In the genomic region with DNA sequence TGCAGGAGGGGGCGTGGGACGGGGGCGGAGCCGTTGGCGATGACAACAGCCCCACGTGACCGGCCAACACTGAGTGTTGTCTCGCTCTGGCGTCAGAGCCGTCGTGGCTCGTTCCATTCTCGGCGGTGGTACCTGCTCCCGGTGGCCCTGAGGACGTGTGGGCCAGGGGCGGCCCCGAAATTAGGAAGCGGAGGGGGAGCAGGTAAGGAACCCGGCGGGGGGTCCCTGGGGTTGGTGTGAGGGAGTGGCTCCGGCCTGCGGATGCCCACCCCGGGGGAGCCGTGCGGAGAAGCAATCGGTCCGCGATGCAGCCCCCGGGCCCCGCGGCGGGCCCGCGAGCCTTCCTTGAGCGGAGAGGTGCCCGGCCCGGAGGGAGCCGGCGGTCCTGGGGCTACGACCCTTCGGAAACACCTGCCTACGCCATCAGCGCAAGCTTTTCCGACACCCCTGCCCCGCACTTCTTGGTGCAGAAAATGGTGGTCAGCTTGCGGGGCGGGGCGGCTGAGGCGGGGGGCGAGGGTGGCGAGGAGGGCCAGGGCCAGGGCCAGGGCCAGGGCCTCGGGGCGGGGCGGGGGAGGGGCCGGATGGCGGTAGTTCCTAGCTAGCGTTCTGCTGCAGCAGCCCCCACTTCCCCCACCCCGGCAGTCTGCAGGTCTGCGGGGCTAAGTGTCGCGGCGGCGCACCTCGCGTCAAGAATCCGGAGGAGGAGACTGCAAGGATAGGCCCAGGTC, we compare ENCODE assay signal across 8 cellular contexts. TPM values are rescaled to one million over a fixed set of nuclear protein-coding genes. Genes with fewer than 3 reads are reported as not detected.
DNase-seq lines count a peak whose midpoint lies in the region; ATAC-seq lines count a peak whose summit lies in the region.

A gene with protein sequence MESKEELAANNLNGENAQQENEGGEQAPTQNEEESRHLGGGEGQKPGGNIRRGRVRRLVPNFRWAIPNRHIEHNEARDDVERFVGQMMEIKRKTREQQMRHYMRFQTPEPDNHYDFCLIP (plus strand): TSS at position 72 of the 731 bp plus-strand sequence. CDS start 1,046 bp downstream, outside the sequence.

- no peaks in the 10 kb centered on the region for H3K9me3 Mint-ChIP-seq in activated CD8-positive, alpha-beta memory T cell treated with anti-CD3 and anti-CD28 coated beads, Interleukin-2, amount 10 ng/mL, durations not matched to agents 7 days and 5 days (ENCODE audit: low read depth)

- peak; percentile 97 for ATAC-seq in HG02981 (IDR thresholded peaks at IDR 0.05; ENCODE audit: unreplicated experiment)
- ATAC-seq in activated CD8-positive, alpha-beta memory T cell treated with anti-CD3 and anti-CD28 coated beads, Interleukin-2, amount 10 ng/mL, durations not matched to agents 7 days and 5 days = peak; percentile 94

- peak within 1 kb of the TSS; percentile 41 for H3K9ac ChIP-seq in endocrine pancreas (ENCODE audit: control insufficient read depth, insufficient read depth, low read length)

- H3K36me3 Mint-ChIP-seq in activated CD8-positive, alpha-beta memory T cell treated with anti-CD3 and anti-CD28 coated beads, Interleukin-2, amount 10 ng/mL, durations not matched to agents 7 days and 5 days = peaks cover 5% of the 10 kb centered on the region

- peak; percentile 89 for DNase-seq in NCI-H82 (lab: John Stamatoyannopoulos, UW)
- DNase-seq in NCI-H82 treated with DMSO at 0.1 percent for 48 hours (lab: John Stamatoyannopoulos, UW; ENCODE audit: unreplicated experiment) = no peak
- DNase-seq in NCI-H226 = peak; percentile 19
- DNase-seq in activated CD8-positive, alpha-beta memory T cell treated with anti-CD3 and anti-CD28 coated beads, Interleukin-2, amount 10 ng/mL, durations not matched to agents 7 days and 5 days = peak; percentile 87
- DNase-seq in mesenteric fat pad (ENCODE audit: low spot score) = peak; percentile 92
- DNase-seq in stimulated activated CD8-positive, alpha-beta memory T cell treated with anti-CD3 and anti-CD28 coated beads, Interleukin-12 subunit alpha, Interleukin-12 subunit beta, amount 100 ng/mL, for 24 hours (ENCODE audit: extremely low read depth) = peak; percentile 50

- peak within 1 kb of the TSS; percentile 66 for H3K4me3 Mint-ChIP-seq in activated CD8-positive, alpha-beta memory T cell treated with anti-CD3 and anti-CD28 coated beads, Interleukin-2, amount 10 ng/mL, durations not matched to agents 7 days and 5 days

- H3K27ac Mint-ChIP-seq in activated CD8-positive, alpha-beta memory T cell treated with anti-CD3 and anti-CD28 coated beads, Interleukin-2, amount 10 ng/mL, durations not matched to agents 7 days and 5 days = peak within 1 kb of the TSS; percentile 78

- CTCF ChIA-PET in activated CD8-positive, alpha-beta memory T cell treated with anti-CD3 and anti-CD28 coated beads, Interleukin-2, amount 10 ng/mL, durations not matched to agents 7 days and 5 days (lab: Charles Lee) = interaction anchor here (1.0 kb wide), 1 partner anchor 249 kb away, joined by 3 read pairs; no protein-coding TSS in a partner anchor

- H3K27me3 ChIP-seq in endocrine pancreas (ENCODE audit: control insufficient read depth, insufficient read depth, low read length) = no peaks in the 10 kb centered on the region

- peaks cover 6% of the 10 kb centered on the region for H3K27me3 Mint-ChIP-seq in activated CD8-positive, alpha-beta memory T cell treated with anti-CD3 and anti-CD28 coated beads, Interleukin-2, amount 10 ng/mL, durations not matched to agents 7 days and 5 days

- H3K4me3 ChIP-seq in endocrine pancreas (ENCODE audit: control insufficient read depth, insufficient read depth, low read length) = peak within 1 kb of the TSS; percentile 56

- H3K4me1 Mint-ChIP-seq in activated CD8-positive, alpha-beta memory T cell treated with anti-CD3 and anti-CD28 coated beads, Interleukin-2, amount 10 ng/mL, durations not matched to agents 7 days and 5 days = peaks cover 2% of the 10 kb centered on the region

- H3K36me3 ChIP-seq in endocrine pancreas (ENCODE audit: control insufficient read depth, insufficient read depth, low read length) = no peaks in the 10 kb centered on the region

- H3K9me3 ChIP-seq in endocrine pancreas (ENCODE audit: control insufficient read depth, low read length) = no peaks in the 10 kb centered on the region

- H3K4me1 ChIP-seq in endocrine pancreas (ENCODE audit: control insufficient read depth, insufficient read depth, low read length) = no peaks in the 10 kb centered on the region

RNA-seq across cellular contexts. Expression of the gene that starts here (rescaled TPM):
- 10 to 100 TPM in 1 of 2 experiments, 1 to 10 TPM in 1; 8.3 to 12.4 TPM for total RNA-seq in activated CD8-positive, alpha-beta memory T cell treated with anti-CD3 and anti-CD28 coated beads, Interleukin-2, amount 10 ng/mL, durations not matched to agents 7 days and 5 days
- total RNA-seq in mesenteric fat pad = 17.0 TPM
